Comparison of ENCODE assay signal across 32 cellular contexts in the genomic region with DNA sequence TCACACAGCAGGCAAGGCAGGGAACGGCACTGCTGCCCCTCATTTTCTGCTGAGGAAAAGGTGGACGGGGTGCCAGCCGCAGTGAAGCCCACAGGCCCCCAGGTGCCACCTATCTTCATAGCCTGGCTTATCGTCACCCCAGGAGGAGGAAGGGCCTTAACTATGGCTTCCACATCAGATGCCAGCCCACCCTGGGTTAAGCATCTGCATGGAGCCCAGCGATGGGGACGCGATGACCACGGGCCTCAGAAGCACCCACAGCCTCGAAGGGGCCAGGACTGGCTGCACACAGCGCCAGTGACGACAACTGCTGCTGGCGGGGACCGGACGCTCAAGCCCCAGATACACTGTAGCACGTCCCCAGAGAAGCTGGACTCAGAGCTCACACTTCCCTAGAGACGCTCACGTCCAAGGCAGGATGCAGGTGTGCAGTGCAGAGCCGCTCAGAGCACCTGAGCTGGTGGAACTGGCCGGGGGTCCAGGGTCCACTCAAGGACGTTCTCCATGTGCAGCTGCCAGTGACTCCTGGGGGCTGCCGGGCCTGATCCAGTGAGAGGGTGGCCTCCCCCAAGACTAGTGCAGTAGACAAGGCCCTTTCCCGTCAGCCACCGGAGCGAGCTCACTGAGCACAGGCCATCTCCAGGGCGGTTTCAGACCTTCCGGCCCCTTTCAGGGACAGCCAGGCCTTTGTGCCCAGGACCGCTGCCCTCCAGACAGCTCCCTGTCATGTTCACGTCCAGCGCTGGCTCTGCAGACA.
DNase-seq lines count a peak whose midpoint lies in the region; ATAC-seq, FAIRE-seq and TF ChIP-seq lines count a peak whose summit lies in the region.
"Had no signal": no experiment of that assay in that cellular context is flagged by ENCODE, and none has a peak within 500 bp of the region (broad histone marks: within the 10 kb centered on the region; RNA-seq: fewer than 3 reads in every experiment).

No MANE protein-coding gene starts in this region.

- no peaks in the 10 kb centered on the region for H3K9me3 Mint-ChIP-seq in nephron progenitor cell
- H3K9me3 Mint-ChIP-seq: activated T-cell treated with anti-CD3 and anti-CD28 coated beads, Interleukin-2, amount 50 U/mL, for 4 hours; stimulated activated effector memory CD8-positive, alpha-beta T cell treated with anti-CD3 and anti-CD28 coated beads, Interleukin-12 subunit alpha, Interleukin-12 subunit beta, amount 100 ng/mL, for 72 hours had no signal

- no peak overlapping the region for H2AFZ ChIP-seq in H1 (ENCODE audit: low read length)
- H2AFZ ChIP-seq in MM.1S (ENCODE audit: low read length), result no peak overlapping the region

- DNase-seq in left cardiac atrium (peak; percentile 7), right atrium auricular region (ENCODE audit: low spot score) (no peak), H1 (ENCODE audit: low read depth in 1 of 2, low spot score in 2 of 2) (no peak), nephron progenitor cell (peak; percentile 3), upper lobe of right lung (peak; percentile 46), MM.1S (no peak), NCI-H146 (lab: John Stamatoyannopoulos, UW) (no peak)
- DNase-seq: activated CD4-positive, alpha-beta T cell treated with anti-CD3 and anti-CD28 coated beads for 4 hours; activated naive CD4-positive, alpha-beta T cell treated with anti-CD3 and anti-CD28 coated beads, Interleukin-2, amount 50 U/mL, for 16 hours; activated T-cell treated with anti-CD3 and anti-CD28 coated beads, Interleukin-2, amount 50 U/mL, for 4 hours; colonic mucosa; DND-41; foreskin fibroblast; KG1; mesendoderm; MG63; naive B cell; NCI-H1417 treated with DMSO at 0.1 percent for 48 hours; NCI-H510A; stimulated activated CD4-positive, alpha-beta T cell treated with anti-CD3 and anti-CD28 coated beads, Interleukin-4, amount 100 ng/mL, for 24 hours; substantia nigra; T-helper 2 cell had no signal

- no peak overlapping the region for H2BK15ac ChIP-seq in H1 (ENCODE audit: low read length)

- H3K27ac ChIP-seq in right atrium auricular region (no peak overlapping the region), H1 (ENCODE audit: low read depth, low read length) (no peak overlapping the region; the same call in 1 of the 2 replicates), upper lobe of right lung (no peak overlapping the region), MM.1S (ENCODE audit: low read length) (no peak overlapping the region)
- H3K27ac ChIP-seq: C4-2B, colonic mucosa, ovary had no signal

- no peak overlapping the region for H2BK120ac ChIP-seq in H1 (replicated peaks; ENCODE audit: low read depth, low read length)

- no peaks in the 10 kb centered on the region for H3K36me3 Mint-ChIP-seq in nephron progenitor cell (ENCODE audit: low read depth)
- H3K36me3 Mint-ChIP-seq: stimulated activated effector memory CD8-positive, alpha-beta T cell treated with anti-CD3 and anti-CD28 coated beads, Interleukin-12 subunit alpha, Interleukin-12 subunit beta, amount 100 ng/mL, for 72 hours had no signal

- H2BK20ac ChIP-seq in H1 (ENCODE audit: low read length), result no peak overlapping the region

- POLR2A ChIA-PET in H1 (lab: Charles Lee; ENCODE audit: partially characterized antibody), result no interaction called here

- no peaks in the 10 kb centered on the region for H3K79me2 ChIP-seq in H1 (ENCODE audit: control insufficient read depth in 1 of 2, insufficient read depth in 2 of 2, low read length in 2 of 2)
- no peaks in the 10 kb centered on the region for H3K79me2 ChIP-seq in MM.1S (ENCODE audit: low read length)

- no peak overlapping the region for H3K4ac ChIP-seq in H1 (replicated peaks; ENCODE audit: insufficient read length, low read depth, low read length)

- ATAC-seq in left cardiac atrium, result no peak
- no peak for ATAC-seq in upper lobe of right lung
- ATAC-seq in HG03135 (IDR thresholded peaks at IDR 0.05; ENCODE audit: unreplicated experiment), result no peak
- ATAC-seq: activated T-cell treated with anti-CD3 and anti-CD28 coated beads, Interleukin-2, amount 50 U/mL, for 4 hours; esophagus mucosa; HCT116; left colon; SK-N-SH treated with all-trans-retinoic acid at 6 μM for 48 hours had no signal

- no peak overlapping the region for H3K4me2 ChIP-seq in H1 (ENCODE audit: insufficient read depth in 1 of 2, low read depth in 2 of 2, low read length in 2 of 2)
- no peak overlapping the region for H3K4me2 ChIP-seq in MM.1S (ENCODE audit: low read depth, low read length)

- no peak overlapping the region for H4K5ac ChIP-seq in H1 (ENCODE audit: insufficient read length, low read depth, low read length)

- H2BK5ac ChIP-seq in H1 (ENCODE audit: low read depth, low read length), result no peak overlapping the region

- 88% methylated on average over 28 of the region's 29 CpGs; no CpG with 5 or more reads in 1 of the 2 experiments for WGBS in H1 (ENCODE audit: extremely low coverage in 1 of 2, insufficient coverage in 1 of 2, insufficient read length in 1 of 2, insufficient replicate concordance in 2 of 2, low coverage in 1 of 2, low lambda C conversion rate in 2 of 2, missing lambda C conversion rate in 1 of 2), 2 experiments

- no peak for TF ChIP-seq POLR2A in H1 (IDR thresholded peaks at IDR 0.05; ENCODE audit: control extremely low read depth in 1 of 2, low read depth in 2 of 2, low read length in 2 of 2)

- TF ChIP-seq CTCF in right atrium auricular region (IDR thresholded peaks at IDR 0.05) (no peak), H1 (IDR thresholded peaks at IDR 0.05; ENCODE audit: control extremely low read depth in 1 of 3, insufficient read depth in 1 of 3, low read depth in 1 of 3, low read length in 3 of 3) (no peak), nephron progenitor cell (IDR thresholded peaks at IDR 0.05) (no peak), upper lobe of right lung (IDR thresholded peaks at IDR 0.05) (no peak), MM.1S (IDR thresholded peaks at IDR 0.05; ENCODE audit: low read length) (no peak)

- H3K27ac Mint-ChIP-seq in nephron progenitor cell, result no peak overlapping the region
- H3K27ac Mint-ChIP-seq: naive B cell; stimulated activated effector memory CD8-positive, alpha-beta T cell treated with anti-CD3 and anti-CD28 coated beads, Interleukin-12 subunit alpha, Interleukin-12 subunit beta, amount 100 ng/mL, for 72 hours had no signal

- H3K14ac ChIP-seq in H1 (ENCODE audit: insufficient read length), result no peak overlapping the region

- no peaks in the 10 kb centered on the region for H3K79me1 ChIP-seq in H1 (ENCODE audit: low read depth, low read length)

- H4K8ac ChIP-seq in H1 (ENCODE audit: extremely low read depth, insufficient read depth, low read length), result 0 out of 2 replicates have a peak overlapping the region, but pooled peaks have one; percentile 4

- CTCF ChIA-PET in H1 (lab: Charles Lee; ENCODE audit: partially characterized antibody), result interaction anchor here (0.8 to 1.6 kb wide), 4 partner anchors 10 to 87 kb away, joined by 3 to 6 read pairs (median 4); no protein-coding TSS in a partner anchor

- H4K91ac ChIP-seq in H1 (replicated peaks; ENCODE audit: insufficient read length, low read length), result no peak overlapping the region

- H4K20me1 ChIP-seq in H1 (replicated peaks in 1 of 2; ENCODE audit: control insufficient read depth in 1 of 2, insufficient read depth in 2 of 2, low read length in 2 of 2) (no peaks in the 10 kb centered on the region), MM.1S (ENCODE audit: insufficient read depth, low read length) (no peaks in the 10 kb centered on the region)

- intact Hi-C loops in left cardiac atrium (cut with DNase I), result no loop called here
- intact Hi-C loops in upper lobe of right lung (cut with DNase I), result no loop called here

- H2AK5ac ChIP-seq in H1 (ENCODE audit: low read depth, low read length), result peak overlapping the region; percentile 53; the same call in 1 of the 2 replicates

- H3K23me2 ChIP-seq in H1 (ENCODE audit: low read depth, low read length), result 0 out of 2 replicates have a peak, but pooled peaks cover 1% of the 10 kb centered on the region

- TF ChIP-seq EP300 in H1 (IDR thresholded peaks at IDR 0.05; ENCODE audit: borderline replicate concordance in 1 of 2, low read depth in 2 of 2, low read length in 2 of 2), result no peak

- H3K18ac ChIP-seq in H1 (ENCODE audit: extremely low read depth, low read length), result no peak overlapping the region

- no peaks in the 10 kb centered on the region for H3K9me2 ChIP-seq in MM.1S (replicated peaks; ENCODE audit: insufficient read depth, low read length)

- no peak overlapping the region for H2BK12ac ChIP-seq in H1 (ENCODE audit: low read depth, low read length)

- H3K4me1 ChIP-seq in right atrium auricular region (no peaks in the 10 kb centered on the region), H1 (replicated peaks in 1 of 4; ENCODE audit: control insufficient read depth in 3 of 4, insufficient read depth in 4 of 4, low read length in 3 of 4) (peaks cover 0 to 15% (median 2%) of the 10 kb centered on the region in 4 experiments; a peak in 4 of 7 replicates), upper lobe of right lung (no peaks in the 10 kb centered on the region), MM.1S (ENCODE audit: low read length) (no peaks in the 10 kb centered on the region)
- H3K4me1 ChIP-seq: colonic mucosa had no signal

- no peaks in the 10 kb centered on the region for H3K36me3 ChIP-seq in right atrium auricular region
- H3K36me3 ChIP-seq in H1 (ENCODE audit: control insufficient read depth in 2 of 4, insufficient read depth in 4 of 4, low read length in 3 of 4), result no peaks in the 10 kb centered on the region
- no peaks in the 10 kb centered on the region for H3K36me3 ChIP-seq in upper lobe of right lung
- no peaks in the 10 kb centered on the region for H3K36me3 ChIP-seq in MM.1S (replicated peaks; ENCODE audit: insufficient read depth, low read length)
- H3K36me3 ChIP-seq: colonic mucosa, MG63, ovary had no signal

- no peak overlapping the region for H3K4me3 ChIP-seq in right atrium auricular region
- no peak overlapping the region for H3K4me3 ChIP-seq in H1 (ENCODE audit: extremely low read depth in 1 of 4, insufficient read depth in 2 of 4, low read depth in 3 of 4, low read length in 4 of 4)
- H3K4me3 ChIP-seq in upper lobe of right lung, result no peak overlapping the region
- no peak overlapping the region for H3K4me3 ChIP-seq in MM.1S (ENCODE audit: low read length)
- H3K4me3 ChIP-seq: colonic mucosa, MG63, ovary had no signal

- H3K9me3 ChIP-seq in right atrium auricular region (no peaks in the 10 kb centered on the region), H1 (ENCODE audit: insufficient read depth in 2 of 2, low read depth in 1 of 2, low read length in 1 of 2) (no peaks in the 10 kb centered on the region), upper lobe of right lung (no peaks in the 10 kb centered on the region), MM.1S (replicated peaks; ENCODE audit: insufficient read depth, low read length) (no peaks in the 10 kb centered on the region)
- H3K9me3 ChIP-seq: colonic mucosa, MG63, ovary had no signal

- H3K27me3 Mint-ChIP-seq in nephron progenitor cell (ENCODE audit: low read depth, poor library complexity), result peaks cover 37% of the 10 kb centered on the region

- H3K23ac ChIP-seq in H1 (ENCODE audit: insufficient read length), result no peak overlapping the region

- H3K9ac ChIP-seq in H1 (replicated peaks in 1 of 4; ENCODE audit: extremely low read depth in 1 of 4, low read depth in 3 of 4, low read length in 3 of 4) (no peak overlapping the region), MM.1S (ENCODE audit: low read length) (no peak overlapping the region)

- no peaks in the 10 kb centered on the region for H3F3A ChIP-seq in MM.1S (ENCODE audit: insufficient read depth, low read length)

- no peak overlapping the region for H3K56ac ChIP-seq in H1 (replicated peaks; ENCODE audit: insufficient read length, low read depth, low read length)

- H3K4me3 Mint-ChIP-seq in nephron progenitor cell, result no peak overlapping the region
- H3K4me3 Mint-ChIP-seq: activated T-cell treated with anti-CD3 and anti-CD28 coated beads, Interleukin-2, amount 50 U/mL, for 4 hours; naive B cell; stimulated activated effector memory CD8-positive, alpha-beta T cell treated with anti-CD3 and anti-CD28 coated beads, Interleukin-12 subunit alpha, Interleukin-12 subunit beta, amount 100 ng/mL, for 72 hours had no signal

- H3K4me1 Mint-ChIP-seq in nephron progenitor cell, result no peaks in the 10 kb centered on the region
- H3K4me1 Mint-ChIP-seq: naive B cell; stimulated activated effector memory CD8-positive, alpha-beta T cell treated with anti-CD3 and anti-CD28 coated beads, Interleukin-12 subunit alpha, Interleukin-12 subunit beta, amount 100 ng/mL, for 72 hours had no signal

- TF ChIP-seq RAD21 in H1 (IDR thresholded peaks at IDR 0.05 in 1 of 2, conservative IDR thresholded peaks at IDR 0.05 in 1 of 2; ENCODE audit: low read depth in 2 of 2, low read length in 2 of 2), result no peak

- FAIRE-seq in H1 (lab: Jason Lieb, UNC), result no peak
- FAIRE-seq: bronchial epithelial cell, GM18507 had no signal

- H3K27me3 ChIP-seq in right atrium auricular region (no peaks in the 10 kb centered on the region), H1 (replicated peaks in 1 of 4; ENCODE audit: control insufficient read depth in 3 of 4, extremely low read depth in 1 of 4, insufficient read depth in 3 of 4, low read length in 3 of 4) (no peaks in the 10 kb centered on the region; a peak in 1 of 7 replicates), upper lobe of right lung (peaks cover 22% of the 10 kb centered on the region), MM.1S (replicated peaks; ENCODE audit: insufficient read depth, low read length) (peaks cover 76% of the 10 kb centered on the region)
- H3K27me3 ChIP-seq: ovary had no signal

Comparison
In these comparisons a context has a peak if more than half of its experiments do, and no peak if none do; other contexts are left out.
1. DNase-seq: peak in left cardiac atrium (single experiment), nephron progenitor cell (single experiment) and upper lobe of right lung (single experiment); none in right atrium auricular region (single experiment), H1 (0 of 2), MM.1S (single experiment) and NCI-H146 (single experiment).